9 cellular contexts compared by ENCODE assay signal in the genomic region with DNA sequence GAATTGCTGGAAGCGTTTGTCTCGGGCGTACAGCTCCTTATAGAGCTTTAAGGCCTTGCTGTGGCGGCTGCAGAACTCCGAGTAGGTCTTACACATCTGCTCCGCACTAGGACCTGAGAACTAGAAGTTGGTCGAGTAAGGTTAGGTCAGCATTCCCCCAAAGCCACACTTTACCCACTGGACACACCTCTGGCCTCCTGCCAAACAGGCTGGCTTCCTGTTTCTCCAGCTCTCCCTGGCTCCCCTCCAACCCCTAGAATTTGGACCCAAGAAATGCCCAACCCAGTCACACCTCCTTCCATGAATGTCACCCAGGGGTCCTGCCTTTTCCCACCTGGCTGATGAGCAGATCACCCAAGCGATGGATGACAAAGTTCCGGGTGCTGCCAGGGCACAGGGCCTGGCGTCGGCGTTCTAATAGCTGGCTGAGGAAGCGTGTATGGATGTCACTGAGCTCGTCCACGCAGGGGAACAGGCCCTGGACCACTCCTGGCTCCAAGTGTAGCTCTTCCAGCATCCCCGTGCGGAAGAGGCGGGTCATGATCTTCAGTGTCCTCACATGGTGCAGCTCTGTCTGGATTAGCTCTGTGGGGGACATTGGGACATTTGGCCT. TPM values are rescaled to one million over a fixed set of nuclear protein-coding genes. Genes with fewer than 3 reads are reported as not detected.
DNase-seq lines count a peak whose midpoint lies in the region; ATAC-seq and TF ChIP-seq lines count a peak whose summit lies in the region.
"Had no signal": no experiment of that assay in that cellular context is flagged by ENCODE, and none has a peak within 500 bp of the region (broad histone marks: within the 10 kb centered on the region; RNA-seq: fewer than 3 reads in every experiment).

No MANE protein-coding gene starts in this region.

- H3K4me1 ChIP-seq in colonic mucosa = peaks cover 7% of the 10 kb centered on the region
- H3K4me1 ChIP-seq in lung (ENCODE audit: control insufficient read depth in 2 of 2, insufficient read depth in 2 of 2, low read length in 2 of 2) = peaks cover 5 to 17% of the 10 kb centered on the region in 2 donors
- H3K4me1 ChIP-seq in aorta (ENCODE audit: control insufficient read depth in 1 of 2, insufficient read depth in 2 of 2, low read length in 2 of 2) = no peaks in the 10 kb centered on the region

- H3K4me3 ChIP-seq in colonic mucosa = no peak overlapping the region
- no peak overlapping the region for H3K4me3 ChIP-seq in lung
- H3K4me3 ChIP-seq in aorta (ENCODE audit: low read length in 2 of 2) = no peak overlapping the region
- H3K4me3 ChIP-seq in MG63 = no peak overlapping the region

- H3K36me3 ChIP-seq in colonic mucosa (peaks cover 30% of the 10 kb centered on the region), lung (ENCODE audit: control insufficient read depth in 2 of 2, insufficient read depth in 2 of 2, low read length in 2 of 2) (peaks cover 16 to 77% of the 10 kb centered on the region in 2 donors), aorta (ENCODE audit: control insufficient read depth in 1 of 2, insufficient read depth in 2 of 2, low read length in 1 of 2) (peaks cover 0 to 15% of the 10 kb centered on the region in 2 donors), MG63 (peaks cover 94% of the 10 kb centered on the region)

- H3K27ac ChIP-seq in colonic mucosa = no peak overlapping the region
- H3K27ac ChIP-seq in lung (ENCODE audit: low read depth in 1 of 2, low read length in 1 of 2) = peak overlapping the region in 1 of 2 donors; percentile 83
- H3K27ac ChIP-seq in aorta (ENCODE audit: low read depth in 1 of 2, low read length in 2 of 2) = peak overlapping the region in 1 of 2 donors; percentile 96

- H3K27me3 ChIP-seq in colonic mucosa = no peaks in the 10 kb centered on the region
- no peaks in the 10 kb centered on the region for H3K27me3 ChIP-seq in lung (ENCODE audit: control insufficient read depth, insufficient read depth)
- no peaks in the 10 kb centered on the region for H3K27me3 ChIP-seq in aorta (ENCODE audit: control insufficient read depth in 1 of 2, insufficient read depth in 2 of 2, low read length in 1 of 2)
- H3K27me3 ChIP-seq in MG63 = no peaks in the 10 kb centered on the region

- ATAC-seq in lung (ENCODE audit: insufficient read depth, low FRiP score) (no peak), aorta (ENCODE audit: low FRiP score) (no peak), HG03457 (IDR thresholded peaks at IDR 0.05; ENCODE audit: unreplicated experiment) (no peak), GM18520 (IDR thresholded peaks at IDR 0.05; ENCODE audit: unreplicated experiment) (no peak)

- DNase-seq in activated naive CD8-positive, alpha-beta T cell treated with anti-CD3 and anti-CD28 coated beads for 36 hours = no peak
- DNase-seq in colonic mucosa = peak; percentile 59
- peak; percentile 53 for DNase-seq in lung (ENCODE audit: low spot score)
- DNase-seq in aorta = peak; percentile 83 to 88
- no peak for DNase-seq in MG63
- DNase-seq: naive B cell had no signal

- peak overlapping the region; percentile 41 for H3K27ac Mint-ChIP-seq in activated naive CD8-positive, alpha-beta T cell
- H3K27ac Mint-ChIP-seq in activated naive CD8-positive, alpha-beta T cell treated with anti-CD3 and anti-CD28 coated beads for 36 hours = no peak overlapping the region

- H3K9me3 ChIP-seq in colonic mucosa = no peaks in the 10 kb centered on the region
- H3K9me3 ChIP-seq in lung (ENCODE audit: control insufficient read depth in 2 of 2, insufficient read depth in 1 of 2, low read length in 1 of 2) = no peaks in the 10 kb centered on the region
- H3K9me3 ChIP-seq in aorta (ENCODE audit: control insufficient read depth, low read length) = no peaks in the 10 kb centered on the region
- H3K9me3 ChIP-seq in MG63 = no peaks in the 10 kb centered on the region

- H3K4me3 Mint-ChIP-seq in activated naive CD8-positive, alpha-beta T cell = no peak overlapping the region
- no peak overlapping the region for H3K4me3 Mint-ChIP-seq in activated naive CD8-positive, alpha-beta T cell treated with anti-CD3 and anti-CD28 coated beads for 36 hours

- H3K9me3 Mint-ChIP-seq in activated naive CD8-positive, alpha-beta T cell (ENCODE audit: low read depth) = no peaks in the 10 kb centered on the region
- no peaks in the 10 kb centered on the region for H3K9me3 Mint-ChIP-seq in activated naive CD8-positive, alpha-beta T cell treated with anti-CD3 and anti-CD28 coated beads for 36 hours
- H3K9me3 Mint-ChIP-seq: naive B cell had no signal

- H3K9ac ChIP-seq in colonic mucosa (ENCODE audit: low read depth in 2 of 2, low read length in 2 of 2) = peak overlapping the region in 1 of 2 donors; percentile 34

- intact Hi-C loops in colonic mucosa (cut with DNase I) (no loop called here), aorta (cut with DNase I) (no loop called here)

- H3K4me1 Mint-ChIP-seq in activated naive CD8-positive, alpha-beta T cell (ENCODE audit: low read depth) = peaks cover 24% of the 10 kb centered on the region
- H3K4me1 Mint-ChIP-seq in activated naive CD8-positive, alpha-beta T cell treated with anti-CD3 and anti-CD28 coated beads for 36 hours = peaks cover 27% of the 10 kb centered on the region

- TF ChIP-seq CTCF in colonic mucosa (IDR thresholded peaks at IDR 0.05) = no peak
- no peak for TF ChIP-seq CTCF in lung (IDR thresholded peaks at IDR 0.05; ENCODE audit: control extremely low read depth, extremely low read depth)

- H3K36me3 Mint-ChIP-seq in activated naive CD8-positive, alpha-beta T cell = no peaks in the 10 kb centered on the region
- peaks cover 43% of the 10 kb centered on the region for H3K36me3 Mint-ChIP-seq in activated naive CD8-positive, alpha-beta T cell treated with anti-CD3 and anti-CD28 coated beads for 36 hours

- H3K27me3 Mint-ChIP-seq in activated naive CD8-positive, alpha-beta T cell = no peaks in the 10 kb centered on the region
- H3K27me3 Mint-ChIP-seq in activated naive CD8-positive, alpha-beta T cell treated with anti-CD3 and anti-CD28 coated beads for 36 hours = no peaks in the 10 kb centered on the region
- H3K27me3 Mint-ChIP-seq: naive B cell had no signal

- WGBS in lung, 2 donors = 62 to 64% methylated on average over 18 of the region's 18 CpGs
- 33% methylated on average over 18 of the region's 18 CpGs for WGBS in aorta, 2 donors

RNA-seq across cellular contexts. Expression of gene ARHGEF2, which starts 15.6 kb away (rescaled TPM):
- total RNA-seq in activated naive CD8-positive, alpha-beta T cell treated with anti-CD3 and anti-CD28 coated beads for 36 hours = 100 to 1,000 TPM; 135 to 148 TPM
- total RNA-seq in colonic mucosa (10 to 100 TPM; 91.9 to 92.6 TPM), lung (100 to 1,000 TPM; 148 to 289 TPM), aorta (100 to 1,000 TPM; 175 to 217 TPM)
- polyA plus RNA-seq in lung (10 to 100 TPM; 72.0 to 91.4 TPM), aorta (10 to 100 TPM; 58.3 to 58.9 TPM)
- 38.7 and 70.6 TPM in 2 replicates for total RNA-seq in MG63 (2014; rRNA removed; shearing (Covaris generic); ENCODE audit: low replicate concordance)

RNA-seq across cellular contexts. Expression of gene RXFP4, which starts 21.3 kb away (rescaled TPM):
- total RNA-seq in activated naive CD8-positive, alpha-beta T cell treated with anti-CD3 and anti-CD28 coated beads for 36 hours = under 1 TPM in 1 of 2 experiments, not detected in 1; 0.16 TPM
- 1 to 10 TPM; 4.2 to 4.6 TPM for total RNA-seq in colonic mucosa
- total RNA-seq in lung = not detected
- under 1 TPM; 0.05 to 0.20 TPM for polyA plus RNA-seq in lung
- not detected for total RNA-seq in aorta
- polyA plus RNA-seq in aorta = not detected
- not detected in 2 replicates for total RNA-seq in MG63 (2014; rRNA removed; shearing (Covaris generic); ENCODE audit: low replicate concordance)

RNA-seq across cellular contexts. Expression of gene KHDC4, which starts 28.5 kb away (rescaled TPM):
- total RNA-seq in activated naive CD8-positive, alpha-beta T cell treated with anti-CD3 and anti-CD28 coated beads for 36 hours = 10 to 100 TPM; 53.2 to 54.7 TPM
- 10 to 100 TPM; 42.5 to 56.0 TPM for total RNA-seq in colonic mucosa
- 10 to 100 TPM; 35.0 to 63.1 TPM for total RNA-seq in lung
- 10 to 100 TPM; 15.4 to 34.2 TPM for polyA plus RNA-seq in lung
- total RNA-seq in aorta = 10 to 100 TPM; 47.0 to 60.5 TPM
- 10 to 100 TPM in 1 of 2 donors, 1 to 10 TPM in 1; 6.8 to 49.5 TPM for polyA plus RNA-seq in aorta
- total RNA-seq in MG63 (2014; rRNA removed; shearing (Covaris generic); ENCODE audit: low replicate concordance) = 26.0 and 32.1 TPM in 2 replicates

RNA-seq across cellular contexts. Expression of gene RIT1, which starts 51.6 kb away (rescaled TPM):
- 10 to 100 TPM; 19.4 to 20.0 TPM for total RNA-seq in activated naive CD8-positive, alpha-beta T cell treated with anti-CD3 and anti-CD28 coated beads for 36 hours
- total RNA-seq in colonic mucosa (10 to 100 TPM; 14.6 to 51.7 TPM), lung (10 to 100 TPM; 43.6 to 58.2 TPM), aorta (10 to 100 TPM; 49.6 to 49.9 TPM)
- polyA plus RNA-seq in lung (10 to 100 TPM; 15.8 to 41.4 TPM), aorta (10 to 100 TPM; 16.4 to 19.0 TPM)
- 43.4 and 54.6 TPM in 2 replicates for total RNA-seq in MG63 (2014; rRNA removed; shearing (Covaris generic); ENCODE audit: low replicate concordance)

RNA-seq across cellular contexts. Expression of gene SSR2, which starts 58.0 kb away (rescaled TPM):
- 100 to 1,000 TPM; 155 TPM for total RNA-seq in activated naive CD8-positive, alpha-beta T cell treated with anti-CD3 and anti-CD28 coated beads for 36 hours
- total RNA-seq in colonic mucosa (100 to 1,000 TPM; 204 to 208 TPM), lung (100 to 1,000 TPM; 281 to 289 TPM), aorta (100 to 1,000 TPM; 151 to 152 TPM)
- polyA plus RNA-seq in lung (100 to 1,000 TPM; 294 to 467 TPM), aorta (100 to 1,000 TPM; 232 to 245 TPM)
- total RNA-seq in MG63 (2014; rRNA removed; shearing (Covaris generic); ENCODE audit: low replicate concordance) = 243 and 387 TPM in 2 replicates

Comparison
In these comparisons a context has a peak if more than half of its experiments do, and no peak if none do; other contexts are left out.
1. DNase-seq: peak in colonic mucosa (single experiment), lung (single experiment) and aorta (2 of 2); none in activated naive CD8-positive, alpha-beta T cell treated with anti-CD3 and anti-CD28 coated beads for 36 hours (single experiment) and MG63 (single experiment).